ENCODE assay signal across 1 cellular context in the genomic region with DNA sequence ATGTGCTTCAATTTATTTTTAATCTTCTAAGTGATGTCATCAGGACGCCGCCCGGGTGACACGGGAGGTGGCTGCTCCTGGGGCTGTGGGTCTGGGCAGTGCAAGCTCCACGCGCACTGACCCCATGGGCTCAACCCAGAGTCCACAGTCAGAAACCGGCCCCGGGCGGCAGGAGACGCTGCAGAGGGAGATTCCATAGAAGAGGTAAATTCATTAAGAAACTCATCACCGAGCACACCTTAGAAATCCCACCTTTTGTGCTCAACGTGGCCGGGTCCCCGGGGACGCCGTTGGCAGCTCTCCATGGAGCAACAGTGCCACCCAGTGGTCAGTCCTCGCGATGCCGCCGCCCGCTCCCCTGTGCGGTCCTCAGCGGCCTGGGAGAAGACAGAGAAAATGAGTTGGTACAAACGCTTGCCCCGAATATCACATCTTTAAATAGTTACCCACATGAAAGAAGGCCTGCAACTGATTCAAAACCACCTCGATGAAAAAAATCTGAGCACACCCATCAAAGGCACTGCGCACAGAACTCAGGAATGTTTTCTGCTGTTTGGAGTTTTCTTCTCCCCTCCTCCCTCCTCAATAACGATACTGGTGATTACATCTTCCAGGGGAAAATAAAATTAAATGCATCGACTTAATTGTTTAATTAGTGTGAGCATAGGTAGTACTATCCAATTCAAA.
TF ChIP-seq lines count a peak whose summit lies in the region.

No MANE protein-coding gene starts in this region.

TF ChIP-seq in HepG2, 621 proteins besides CTCF, POLR2A, EP300 and RAD21 (continued from another document):
- TF ChIP-seq KLF15 (CRISPR knock-in tag; IDR thresholded peaks at IDR 0.05; ENCODE audit: borderline replicate concordance): no peak
- peak; percentile 32 for TF ChIP-seq TEAD3 (CRISPR knock-in tag; optimal IDR thresholded peaks at IDR 0.05; ENCODE audit: borderline replicate concordance)
